Comparison of ENCODE assay signal across 18 cellular contexts in the genomic region with DNA sequence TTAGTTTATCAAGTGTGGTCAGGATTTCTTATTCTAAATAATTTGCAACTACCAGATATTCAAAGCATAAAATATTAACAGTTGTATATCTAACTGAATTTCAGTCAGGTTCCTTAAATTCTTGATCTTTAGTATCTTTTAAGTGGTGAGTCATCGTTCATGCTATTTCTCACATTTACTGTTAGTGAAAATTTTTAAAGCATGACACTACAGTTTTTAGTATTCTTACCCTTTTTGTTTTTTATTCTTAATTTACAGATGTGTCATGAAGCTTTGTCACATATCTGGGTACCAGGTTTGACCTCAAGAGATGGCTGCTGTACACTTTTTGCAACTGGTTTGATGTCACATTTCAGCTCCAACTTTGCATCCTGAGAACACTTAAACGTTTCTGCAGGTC. TPM values are rescaled to one million over a fixed set of nuclear protein-coding genes. Genes with fewer than 3 reads are reported as not detected.
DNase-seq lines count a peak whose midpoint lies in the region; ATAC-seq, FAIRE-seq and TF ChIP-seq lines count a peak whose summit lies in the region.
"Had no signal": no experiment of that assay in that cellular context is flagged by ENCODE, and none has a peak within 500 bp of the region (broad histone marks: within the 10 kb centered on the region; RNA-seq: fewer than 3 reads in every experiment).

No MANE protein-coding gene starts in this region.

- 77 to 83% (median 79%) methylated on average over 2 of the region's 2 CpGs for WGBS in psoas muscle, 3 donors

- no peaks in the 10 kb centered on the region for H3K27me3 Mint-ChIP-seq in activated T-cell treated with anti-CD3 and anti-CD28 coated beads, Interleukin-2, amount 50 U/mL, for 4 hours (ENCODE audit: low read depth)
- H3K27me3 Mint-ChIP-seq in activated CD4-positive, alpha-beta memory T cell treated with anti-CD3 and anti-CD28 coated beads for 36 hours, result no peaks in the 10 kb centered on the region

- H3K27ac ChIP-seq in keratinocyte (ENCODE audit: control insufficient read depth, insufficient read depth, low read length) (peak overlapping the region; percentile 60), psoas muscle (no peak overlapping the region)
- H3K27ac ChIP-seq: ascending aorta, transverse colon, VCaP had no signal

- H4K20me1 ChIP-seq in keratinocyte (ENCODE audit: control insufficient read depth, extremely low read depth, insufficient read depth, low read length), result peaks cover 6% of the 10 kb centered on the region

- no peaks in the 10 kb centered on the region for H3K9me3 Mint-ChIP-seq in activated T-cell treated with anti-CD3 and anti-CD28 coated beads, Interleukin-2, amount 50 U/mL, for 4 hours
- H3K9me3 Mint-ChIP-seq in activated CD4-positive, alpha-beta memory T cell treated with anti-CD3 and anti-CD28 coated beads for 36 hours, result no peaks in the 10 kb centered on the region

- no peak overlapping the region for H3K4me3 Mint-ChIP-seq in activated T-cell treated with anti-CD3 and anti-CD28 coated beads, Interleukin-2, amount 50 U/mL, for 4 hours
- H3K4me3 Mint-ChIP-seq in activated CD4-positive, alpha-beta memory T cell treated with anti-CD3 and anti-CD28 coated beads for 36 hours, result peak overlapping the region; percentile 41

- no peak for DNase-seq in activated T-cell treated with anti-CD3 and anti-CD28 coated beads, Interleukin-2, amount 50 U/mL, for 4 hours
- DNase-seq in activated T-cell treated with anti-CD3 and anti-CD28 coated beads for 4 hours (no peak), EL (peak; percentile 46), keratinocyte (ENCODE audit: low read depth, low spot score) (no peak), retina (no peak), psoas muscle (no peak)
- DNase-seq in activated CD4-positive, alpha-beta memory T cell treated with anti-CD3 and anti-CD28 coated beads for 36 hours, result no peak
- DNase-seq: dermis blood vessel endothelial cell; esophagus squamous epithelium; NCI-H187; NCI-H524 treated with DMSO at 0.1 percent for 48 hours; OCI-M1; stimulated activated CD4-positive, alpha-beta T cell treated with anti-CD3 and anti-CD28 coated beads, Interleukin-1b, Interleukin-23, amount 100 ng/mL, for 48 hours; transverse colon had no signal

- H3K4me3 ChIP-seq in keratinocyte (ENCODE audit: control insufficient read depth in 2 of 3, extremely low read depth in 1 of 3, insufficient read depth in 2 of 3, low read depth in 1 of 3, low read length in 3 of 3) (no peak overlapping the region), psoas muscle (no peak overlapping the region)
- H3K4me3 ChIP-seq: ascending aorta, esophagus squamous epithelium, transverse colon had no signal

- H3K9ac ChIP-seq in keratinocyte (ENCODE audit: control insufficient read depth, extremely low read depth, insufficient read depth, low read length), result no peak overlapping the region

- peaks cover 38% of the 10 kb centered on the region for H3K4me1 ChIP-seq in keratinocyte (ENCODE audit: control insufficient read depth, extremely low read depth, insufficient read depth, low read length)
- peaks cover 6% of the 10 kb centered on the region for H3K4me1 ChIP-seq in psoas muscle
- H3K4me1 ChIP-seq: ascending aorta, transverse colon had no signal

- POLR2A ChIA-PET in activated CD4-positive, alpha-beta memory T cell treated with anti-CD3 and anti-CD28 coated beads for 36 hours (lab: Charles Lee), result interaction anchor here (0.6 to 1.8 kb wide), 4 partner anchors 9 to 395 kb away, joined by 3 to 6 read pairs (median 5); partner anchors contain the start of genes AKIRIN1 and NDUFS5

- H3K36me3 ChIP-seq in keratinocyte (ENCODE audit: control insufficient read depth in 2 of 2, extremely low read depth in 1 of 2, insufficient read depth in 2 of 2, low read length in 2 of 2) (peaks cover 21 to 46% of the 10 kb centered on the region in 2 experiments), psoas muscle (ENCODE audit: insufficient read depth in 1 of 2, low read depth in 1 of 2) (peaks cover 18 to 100% of the 10 kb centered on the region in 2 donors)

- peaks cover 40% of the 10 kb centered on the region for H3K4me1 Mint-ChIP-seq in activated T-cell treated with anti-CD3 and anti-CD28 coated beads, Interleukin-2, amount 50 U/mL, for 4 hours (ENCODE audit: low read depth)
- peaks cover 45% of the 10 kb centered on the region for H3K4me1 Mint-ChIP-seq in activated CD4-positive, alpha-beta memory T cell treated with anti-CD3 and anti-CD28 coated beads for 36 hours (ENCODE audit: low read depth)

- dilution Hi-C loops in keratinocyte (cut with MboI; ENCODE audit: extremely low pct_ligation_motif_present, low sequenced_read_pairs), result no loop called here

- H3K27me3 ChIP-seq in keratinocyte (ENCODE audit: control insufficient read depth, extremely low read depth, insufficient read depth, low read length) (no peaks in the 10 kb centered on the region), psoas muscle (ENCODE audit: insufficient read depth in 3 of 3, low read length in 2 of 3) (no peaks in the 10 kb centered on the region)
- H3K27me3 ChIP-seq: ascending aorta, esophagus squamous epithelium, transverse colon had no signal

- TF ChIP-seq CTCF in keratinocyte (optimal IDR thresholded peaks at IDR 0.05 in 1 of 3, IDR thresholded peaks at IDR 0.05 in 1 of 3, conservative IDR thresholded peaks at IDR 0.05 in 1 of 3; ENCODE audit: extremely low read depth in 1 of 3, insufficient read depth in 2 of 3, low read length in 3 of 3) (no peak), psoas muscle (IDR thresholded peaks at IDR 0.05) (no peak)

- no peaks in the 10 kb centered on the region for H3K9me1 ChIP-seq in keratinocyte (ENCODE audit: control insufficient read depth, extremely low read depth, insufficient read depth, low read length)

- intact Hi-C loops in activated CD4-positive, alpha-beta memory T cell treated with anti-CD3 and anti-CD28 coated beads for 36 hours (cut with micrococcal nuclease), result loop anchor here (1.0 kb wide), 1 partner anchor 23 kb away; the partner anchor contains the start of gene NDUFS5
- intact Hi-C loops in psoas muscle (cut with DNase I), result no loop called here

- H3K4me2 ChIP-seq in keratinocyte (ENCODE audit: control insufficient read depth, extremely low read depth, insufficient read depth, low read depth, low read length), result no peak overlapping the region

- no peak overlapping the region for H2AFZ ChIP-seq in keratinocyte (ENCODE audit: control insufficient read depth, low read length)

- peak overlapping the region; percentile 89 for H3K27ac Mint-ChIP-seq in activated CD4-positive, alpha-beta memory T cell treated with anti-CD3 and anti-CD28 coated beads for 36 hours

- H3K9me3 ChIP-seq in keratinocyte (ENCODE audit: control insufficient read depth, low read depth, low read length), result no peaks in the 10 kb centered on the region
- no peaks in the 10 kb centered on the region for H3K9me3 ChIP-seq in psoas muscle
- H3K9me3 ChIP-seq: ascending aorta, esophagus squamous epithelium, transverse colon had no signal

- FAIRE-seq in keratinocyte (lab: Jason Lieb, UNC), result peak; percentile 76
- FAIRE-seq: GM19239 had no signal

- H3K79me2 ChIP-seq in keratinocyte (ENCODE audit: control insufficient read depth, insufficient read depth, low read length), result peaks cover 16% of the 10 kb centered on the region

- CTCF ChIA-PET in activated CD4-positive, alpha-beta memory T cell treated with anti-CD3 and anti-CD28 coated beads for 36 hours (lab: Charles Lee), result interaction anchor here (1.0 kb wide), 1 partner anchor 88 kb away, joined by 3 read pairs; no protein-coding TSS in a partner anchor

- peaks cover 51% of the 10 kb centered on the region for H3K36me3 Mint-ChIP-seq in activated T-cell treated with anti-CD3 and anti-CD28 coated beads, Interleukin-2, amount 50 U/mL, for 4 hours (ENCODE audit: insufficient read depth)
- peaks cover 54% of the 10 kb centered on the region for H3K36me3 Mint-ChIP-seq in activated CD4-positive, alpha-beta memory T cell treated with anti-CD3 and anti-CD28 coated beads for 36 hours

- ATAC-seq in activated T-cell treated with anti-CD3 and anti-CD28 coated beads, Interleukin-2, amount 50 U/mL, for 4 hours, result peak; percentile 68 to 73
- no peak for ATAC-seq in psoas muscle
- no peak for ATAC-seq in HG02981 (IDR thresholded peaks at IDR 0.05; ENCODE audit: unreplicated experiment)

RNA-seq across cellular contexts. Expression of gene AKIRIN1, which starts 12.7 kb away (rescaled TPM):
- 100 to 1,000 TPM in 1 of 3 donors, 10 to 100 TPM in 2; 89.5 to 108 (median 97.3) TPM for total RNA-seq in activated T-cell treated with anti-CD3 and anti-CD28 coated beads, Interleukin-2, amount 50 U/mL, for 4 hours
- 10 to 100 TPM; 73.2 to 74.3 TPM for total RNA-seq in activated CD4-positive, alpha-beta memory T cell treated with anti-CD3 and anti-CD28 coated beads for 36 hours
- polyA plus RNA-seq in keratinocyte, result 68.4 to 111 TPM (median 82.3 TPM) in 3 replicates
- polyA plus RNA-seq in keratinocyte (2011; ENCODE audit: low read depth), result 52.3 TPM
- 56.7 and 125 TPM in 2 replicates for polyA plus RNA-seq in keratinocyte (2011; cell fraction: cytosol; rRNA removed)
- polyA plus RNA-seq in keratinocyte (2011; cell fraction: nucleus; rRNA removed), result 57.9 and 60.9 TPM in 2 replicates
- 51.4 and 58.3 TPM in 2 replicates for polyA plus RNA-seq in keratinocyte (2012; ENCODE audit: low replicate concordance)
- polyA minus RNA-seq in keratinocyte, result 14.7 to 64.4 TPM (median 43.6 TPM) in 3 replicates
- 78.5 TPM for polyA minus RNA-seq in keratinocyte (2011; cell fraction: cytosol; rRNA and poly(A)+ RNA removed)
- 36.7 and 52.9 TPM in 2 replicates for polyA minus RNA-seq in keratinocyte (2011; cell fraction: nucleus; rRNA and poly(A)+ RNA removed)
- 10 to 100 TPM; 20.0 to 41.7 (median 35.0) TPM for total RNA-seq in psoas muscle
- 10 to 100 TPM; 27.6 to 65.3 (median 32.8) TPM for polyA plus RNA-seq in psoas muscle

RNA-seq across cellular contexts. Expression of gene NDUFS5, which starts 22.4 kb away (rescaled TPM):
- 100 to 1,000 TPM; 161 to 226 (median 205) TPM for total RNA-seq in activated T-cell treated with anti-CD3 and anti-CD28 coated beads, Interleukin-2, amount 50 U/mL, for 4 hours
- total RNA-seq in activated CD4-positive, alpha-beta memory T cell treated with anti-CD3 and anti-CD28 coated beads for 36 hours, result 100 to 1,000 TPM; 238 to 240 TPM
- polyA plus RNA-seq in keratinocyte (709 to 977 TPM (median 742 TPM) in 3 replicates), psoas muscle (100 to 1,000 TPM; 629 to 910 (median 836) TPM)
- polyA plus RNA-seq in keratinocyte (2011; ENCODE audit: low read depth), result 830 TPM
- polyA plus RNA-seq in keratinocyte (2011; cell fraction: cytosol; rRNA removed), result 1,065 and 1,103 TPM in 2 replicates
- 301 and 470 TPM in 2 replicates for polyA plus RNA-seq in keratinocyte (2011; cell fraction: nucleus; rRNA removed)
- polyA plus RNA-seq in keratinocyte (2012; ENCODE audit: low replicate concordance), result 637 and 1,022 TPM in 2 replicates
- 88.3 to 259 TPM (median 127 TPM) in 3 replicates for polyA minus RNA-seq in keratinocyte
- polyA minus RNA-seq in keratinocyte (2011; cell fraction: cytosol; rRNA and poly(A)+ RNA removed), result 186 TPM
- 44.9 and 68.0 TPM in 2 replicates for polyA minus RNA-seq in keratinocyte (2011; cell fraction: nucleus; rRNA and poly(A)+ RNA removed)
- total RNA-seq in psoas muscle, result 100 to 1,000 TPM; 276 to 407 (median 350) TPM

Comparison
In these comparisons a context has a peak if more than half of its experiments do, and no peak if none do; other contexts are left out.
1. ATAC-seq: peak in activated T-cell treated with anti-CD3 and anti-CD28 coated beads, Interleukin-2, amount 50 U/mL, for 4 hours (2 of 2); none in psoas muscle (0 of 4) and HG02981 (single experiment).